1 cellular context compared by ENCODE assay signal in genomic region chr6:155264704-155265320, GRCh38.
TF ChIP-seq lines count a peak whose summit lies in the region.

No MANE protein-coding gene starts in this region.

TF ChIP-seq in HepG2, 621 proteins besides CTCF, POLR2A, EP300 and RAD21:
- TF ChIP-seq AGO2 (optimal IDR thresholded peaks at IDR 0.05; ENCODE audit: low read depth, low read length): peak; percentile 59
- no peak for TF ChIP-seq NFRKB (IDR thresholded peaks at IDR 0.05)
- 0 out of 2 replicates have a peak, but pooled peaks have one; percentile 41 for TF ChIP-seq CSRNP1 (CRISPR knock-in tag; IDR thresholded peaks at IDR 0.05)
TF ChIP-seq in HepG2: peak in this region for 2.
